ENCODE assay signal across 1 cellular context in genomic region chr21:25569711-25570110, GRCh38.
TF ChIP-seq lines count a peak whose summit lies in the region.

No MANE protein-coding gene starts in this region.

TF ChIP-seq in SK-N-SH, 30 proteins besides CTCF, POLR2A, EP300 and RAD21 (continued from another document):
- TF ChIP-seq, protein P1, sequence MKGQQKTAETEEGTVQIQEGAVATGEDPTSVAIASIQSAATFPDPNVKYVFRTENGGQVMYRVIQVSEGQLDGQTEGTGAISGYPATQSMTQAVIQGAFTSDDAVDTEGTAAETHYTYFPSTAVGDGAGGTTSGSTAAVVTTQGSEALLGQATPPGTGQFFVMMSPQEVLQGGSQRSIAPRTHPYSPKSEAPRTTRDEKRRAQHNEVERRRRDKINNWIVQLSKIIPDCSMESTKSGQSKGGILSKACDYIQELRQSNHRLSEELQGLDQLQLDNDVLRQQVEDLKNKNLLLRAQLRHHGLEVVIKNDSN (IDR thresholded peaks at IDR 0.05; ENCODE audit: borderline replicate concordance, low read depth) = no peak
- TF ChIP-seq FOXM1 (IDR thresholded peaks at IDR 0.05; ENCODE audit: low read depth) = no peak
- no peak for TF ChIP-seq RXRA (IDR thresholded peaks at IDR 0.05; ENCODE audit: borderline replicate concordance, low read depth)
- no peak for TF ChIP-seq USF2 (IDR thresholded peaks at IDR 0.05; ENCODE audit: borderline replicate concordance, low read depth, low read length)
- no peak for TF ChIP-seq TEAD4 (IDR thresholded peaks at IDR 0.05; ENCODE audit: borderline replicate concordance, insufficient read depth)
- TF ChIP-seq RCOR1 (IDR thresholded peaks at IDR 0.05; ENCODE audit: low read length) = no peak
- no peak for TF ChIP-seq RFX5 (IDR thresholded peaks at IDR 0.05; ENCODE audit: low read length)
- TF ChIP-seq ELF1 (IDR thresholded peaks at IDR 0.05) = no peak
- TF ChIP-seq POLR2AphosphoS5 (IDR thresholded peaks at IDR 0.05; ENCODE audit: low read depth, low read length) = no peak
- no peak for TF ChIP-seq MXI1 (IDR thresholded peaks at IDR 0.05; ENCODE audit: low read depth, low read length)
- TF ChIP-seq REST (IDR thresholded peaks at IDR 0.05; ENCODE audit: low read depth, low read length) = no peak
